In genomic region chr10:232061-232460, GRCh38 we compare ENCODE assay signal across 25 cellular contexts.
DNase-seq lines count a peak whose midpoint lies in the region; ATAC-seq, FAIRE-seq and TF ChIP-seq lines count a peak whose summit lies in the region.
"Had no signal": no experiment of that assay in that cellular context is flagged by ENCODE, and none has a peak within 500 bp of the region (broad histone marks: within the 10 kb centered on the region; RNA-seq: fewer than 3 reads in every experiment).

No MANE protein-coding gene starts in this region.

- H3K9me3 ChIP-seq in neural progenitor cell (ENCODE audit: low read depth): no peaks in the 10 kb centered on the region
- H3K9me3 ChIP-seq: BE2C, BLaER1 had no signal

- no peaks in the 10 kb centered on the region for H3K79me2 ChIP-seq in neural progenitor cell (ENCODE audit: low read depth)

- peaks cover 9% of the 10 kb centered on the region for H3K36me3 Mint-ChIP-seq in neural progenitor cell

- peak overlapping the region; percentile 69 for H3K27ac Mint-ChIP-seq in neural progenitor cell
- H3K27ac Mint-ChIP-seq: CD14-positive monocyte; CD4-positive, alpha-beta memory T cell; CD4-positive, CD25-positive, alpha-beta regulatory T cell had no signal

- TF ChIP-seq CTCF in VCaP (conservative IDR thresholded peaks at IDR 0.05): no peak
- TF ChIP-seq CTCF in bronchial epithelial cell (IDR thresholded peaks at IDR 0.05; ENCODE audit: insufficient read depth, low read length, severe bottlenecking): no peak
- no peak for TF ChIP-seq CTCF in neural progenitor cell (IDR thresholded peaks at IDR 0.05)

- no peaks in the 10 kb centered on the region for H3F3A ChIP-seq in neural progenitor cell (ENCODE audit: low read depth)

- H3K27ac ChIP-seq in VCaP: peak overlapping the region; percentile 93; the same call in 1 of the 2 replicates
- H3K27ac ChIP-seq in neural progenitor cell: no peak overlapping the region
- H3K27ac ChIP-seq: BLaER1 had no signal

- H3K36me3 ChIP-seq in bronchial epithelial cell (ENCODE audit: control insufficient read depth, insufficient read depth, low read length) (no peaks in the 10 kb centered on the region), neural progenitor cell (no peaks in the 10 kb centered on the region)
- H3K36me3 ChIP-seq: BE2C had no signal

- no peak overlapping the region for H2AFZ ChIP-seq in neural progenitor cell (replicated peaks)

- H3K4me1 Mint-ChIP-seq in neural progenitor cell: peaks cover 5% of the 10 kb centered on the region
- H3K4me1 Mint-ChIP-seq: CD14-positive monocyte had no signal

- no peak overlapping the region for H3K9ac ChIP-seq in neural progenitor cell
- H3K9ac ChIP-seq: BLaER1 had no signal

- no peaks in the 10 kb centered on the region for H3K4me1 ChIP-seq in neural progenitor cell
- H3K4me1 ChIP-seq: BLaER1 had no signal

- peak; percentile 28 for FAIRE-seq in bronchial epithelial cell (lab: Jason Lieb, UNC)
- FAIRE-seq: A204.1, G401.6, GM12891 had no signal

- no peak overlapping the region for H3K4me3 ChIP-seq in bronchial epithelial cell (ENCODE audit: low read depth, low read length)
- no peak overlapping the region for H3K4me3 ChIP-seq in neural progenitor cell
- H3K4me3 ChIP-seq: BLaER1 had no signal

- no peak for ATAC-seq in GM18868 (IDR thresholded peaks at IDR 0.05; ENCODE audit: unreplicated experiment)

- no peak overlapping the region for H3K4me2 ChIP-seq in neural progenitor cell
- H3K4me2 ChIP-seq: BLaER1 had no signal

- peaks cover 4% of the 10 kb centered on the region for H4K20me1 ChIP-seq in neural progenitor cell (ENCODE audit: low read depth)
- H4K20me1 ChIP-seq: BLaER1 had no signal

- no peak for DNase-seq in bronchial epithelial cell (ENCODE audit: low read depth)
- DNase-seq in neural progenitor cell (ENCODE audit: low spot score): no peak
- DNase-seq in EL: no peak
- no peak for DNase-seq in ecto neural progenitor cell (ENCODE audit: low spot score)
- DNase-seq: 8988T; ACHN; BE2C; C1 segment of cervical spinal cord; CD4-positive, alpha-beta memory T cell; CD4-positive, CD25-positive, alpha-beta regulatory T cell; CD8-positive, alpha-beta memory T cell; COR-L47; DMS 273 treated with DMSO at 0.1 percent for 48 hours; DMS153; DMS53; DMS79; DND-41; GF-D8 had no signal

- H3K27me3 Mint-ChIP-seq in neural progenitor cell (ENCODE audit: insufficient read depth, low read depth): no peaks in the 10 kb centered on the region
- H3K27me3 Mint-ChIP-seq: CD4-positive, alpha-beta memory T cell; CD4-positive, CD25-positive, alpha-beta regulatory T cell; CD8-positive, alpha-beta memory T cell had no signal

- no peaks in the 10 kb centered on the region for H3K27me3 ChIP-seq in bronchial epithelial cell (ENCODE audit: control insufficient read depth, insufficient read depth, low read length)
- no peaks in the 10 kb centered on the region for H3K27me3 ChIP-seq in neural progenitor cell
- H3K27me3 ChIP-seq: BE2C, BLaER1 had no signal

- no peak overlapping the region for H3K4me3 Mint-ChIP-seq in neural progenitor cell
- H3K4me3 Mint-ChIP-seq: CD14-positive monocyte; CD4-positive, alpha-beta memory T cell; CD4-positive, CD25-positive, alpha-beta regulatory T cell; CD8-positive, alpha-beta memory T cell had no signal

- no peaks in the 10 kb centered on the region for H3K9me3 Mint-ChIP-seq in neural progenitor cell
- H3K9me3 Mint-ChIP-seq: CD14-positive monocyte; CD4-positive, alpha-beta memory T cell; CD4-positive, CD25-positive, alpha-beta regulatory T cell; CD8-positive, alpha-beta memory T cell had no signal
